In genomic region chr15:58466566-58466965, GRCh38 we compare ENCODE assay signal across 21 cellular contexts. TPM values are rescaled to one million over a fixed set of nuclear protein-coding genes. Genes with fewer than 3 reads are reported as not detected.
"Had no signal": no experiment of that assay in that cellular context is flagged by ENCODE, and none has a peak within 500 bp of the region (broad histone marks: within the 10 kb centered on the region; RNA-seq: fewer than 3 reads in every experiment).

No MANE protein-coding gene starts in this region.

- H3K9me3 ChIP-seq: esophagus squamous epithelium, heart left ventricle, ovary, sigmoid colon, spleen had no signal

- H3K27ac Mint-ChIP-seq: activated naive CD8-positive, alpha-beta T cell treated with anti-CD3 and anti-CD28 coated beads, Interleukin-2, amount 10 ng/mL, durations not matched to agents 7 days and 5 days; naive B cell had no signal

- H3K27ac ChIP-seq: esophagus squamous epithelium, heart left ventricle, sigmoid colon had no signal

- H3K4me3 ChIP-seq: esophagus squamous epithelium, heart left ventricle, lung, ovary, sigmoid colon, spleen had no signal

- H3K27me3 Mint-ChIP-seq: activated naive CD8-positive, alpha-beta T cell treated with anti-CD3 and anti-CD28 coated beads, Interleukin-2, amount 10 ng/mL, durations not matched to agents 7 days and 5 days; activated T-cell treated with anti-CD3 and anti-CD28 coated beads, Interleukin-2, amount 50 U/mL, for 24 hours; naive B cell had no signal

- ATAC-seq: heart left ventricle had no signal

- H3K27me3 ChIP-seq: esophagus squamous epithelium, heart left ventricle, ovary, sigmoid colon, spleen had no signal

- DNase-seq: activated CD4-positive, alpha-beta T cell treated with anti-CD3 and anti-CD28 coated beads, Interleukin-2, amount 50 U/mL, for 48 hours; activated CD4-positive, CD25-positive, alpha-beta regulatory T cell treated with anti-CD3 and anti-CD28 coated beads, Interleukin-2, amount 50 U/mL, for 72 hours; activated effector memory CD4-positive, alpha-beta T cell treated with Interleukin-2 at 50 U/mL for 16 hours; activated naive CD8-positive, alpha-beta T cell treated with anti-CD3 and anti-CD28 coated beads, Interleukin-2, amount 10 ng/mL, durations not matched to agents 7 days and 5 days; activated T-cell treated with anti-CD3 and anti-CD28 coated beads, Interleukin-2, amount 50 U/mL, for 24 hours; anterior cingulate cortex; cortex of kidney; effector CD4-positive, alpha-beta T cell; esophagus squamous epithelium; heart left ventricle; immature natural killer cell; midbrain; naive B cell; sigmoid colon; spleen; T-helper 1 cell; T1000 had no signal

- H3K36me3 ChIP-seq: esophagus squamous epithelium, heart left ventricle, ovary, sigmoid colon, spleen had no signal

- H3K4me3 Mint-ChIP-seq: activated naive CD8-positive, alpha-beta T cell treated with anti-CD3 and anti-CD28 coated beads, Interleukin-2, amount 10 ng/mL, durations not matched to agents 7 days and 5 days; activated T-cell treated with anti-CD3 and anti-CD28 coated beads, Interleukin-2, amount 50 U/mL, for 24 hours; immature natural killer cell; naive B cell had no signal

- H3K9me3 Mint-ChIP-seq: activated T-cell treated with anti-CD3 and anti-CD28 coated beads, Interleukin-2, amount 50 U/mL, for 24 hours; immature natural killer cell; naive B cell had no signal

- H3K4me1 Mint-ChIP-seq: naive B cell had no signal

- FAIRE-seq: endothelial cell of umbilical vein, urothelium cell line had no signal

- H3K36me3 Mint-ChIP-seq: naive B cell had no signal

RNA-seq across cellular contexts. Expression of gene LIPC, which starts 34.8 kb away (rescaled TPM):
- total RNA-seq: endothelial cell of umbilical vein had no signal
- polyA plus RNA-seq: endothelial cell of umbilical vein had no signal
